In the genomic region with DNA sequence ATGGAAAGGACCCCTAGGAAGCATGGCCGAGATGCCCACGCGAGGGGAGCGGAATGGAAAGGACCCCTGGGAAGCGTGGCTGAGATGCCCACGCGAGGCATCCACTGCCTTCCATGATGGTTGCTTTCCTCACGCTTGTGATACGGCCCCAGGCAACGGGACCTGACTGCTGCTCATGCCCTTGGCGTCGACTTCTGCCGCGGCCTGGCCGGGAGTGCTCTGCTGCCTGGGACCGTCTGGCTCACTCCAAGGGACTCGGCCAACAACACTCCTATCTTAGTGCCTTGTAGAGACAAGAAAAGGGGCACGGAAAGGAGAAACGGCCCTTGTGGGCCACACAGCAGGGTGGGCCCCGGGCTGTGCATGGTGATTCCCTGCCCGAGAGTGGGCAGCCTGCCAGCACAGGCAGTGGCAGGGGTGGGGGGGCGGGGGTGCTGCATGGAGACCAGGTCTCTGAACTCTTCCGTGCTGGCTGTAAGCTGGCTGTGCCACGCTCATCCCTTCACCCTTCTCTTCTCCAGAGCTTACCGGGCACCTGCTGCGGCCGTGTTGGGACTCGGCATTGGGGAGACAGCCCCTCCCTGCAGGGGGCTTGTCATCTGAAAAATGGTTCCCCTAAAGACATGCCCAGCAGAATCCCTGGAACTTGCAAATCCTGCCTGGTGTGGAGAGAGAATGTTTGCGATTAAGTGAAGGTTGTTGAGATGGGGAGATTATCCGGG, we compare ENCODE assay signal across 21 cellular contexts. TPM values are rescaled to one million over a fixed set of nuclear protein-coding genes. Genes with fewer than 3 reads are reported as not detected.
DNase-seq lines count a peak whose midpoint lies in the region; ATAC-seq and TF ChIP-seq lines count a peak whose summit lies in the region.
"Had no signal": no experiment of that assay in that cellular context is flagged by ENCODE, and none has a peak within 500 bp of the region (broad histone marks: within the 10 kb centered on the region; RNA-seq: fewer than 3 reads in every experiment).

No MANE protein-coding gene starts in this region.

- TF ChIP-seq CTCF in heart right ventricle (IDR thresholded peaks at IDR 0.05) (no peak), dorsolateral prefrontal cortex (IDR thresholded peaks at IDR 0.05 in 54 of 56, conservative IDR thresholded peaks at IDR 0.05 in 2 of 56; ENCODE audit: low read depth in 1 of 56, partially characterized antibody in 56 of 56) (no peak), ovary (IDR thresholded peaks at IDR 0.05) (no peak)

- H3K9me3 ChIP-seq in heart right ventricle: no peaks in the 10 kb centered on the region
- H3K9me3 ChIP-seq in ovary: no peaks in the 10 kb centered on the region
- no peaks in the 10 kb centered on the region for H3K9me3 ChIP-seq in aorta (ENCODE audit: control insufficient read depth, low read length)
- H3K9me3 ChIP-seq: ascending aorta, heart left ventricle had no signal

- TF ChIP-seq POLR2A in ovary (IDR thresholded peaks at IDR 0.05): no peak

- no peak overlapping the region for H3K27ac ChIP-seq in heart right ventricle
- H3K27ac ChIP-seq in dorsolateral prefrontal cortex: no peak overlapping the region
- no peak overlapping the region for H3K27ac ChIP-seq in ovary
- no peak overlapping the region for H3K27ac ChIP-seq in aorta (ENCODE audit: low read depth in 1 of 2, low read length in 2 of 2)
- no peak overlapping the region for H3K27ac ChIP-seq in substantia nigra (ENCODE audit: low read depth, low read length, poor library complexity, severe bottlenecking)
- H3K27ac ChIP-seq: ascending aorta, heart left ventricle, KMS-11 had no signal

- H3K4me1 ChIP-seq in heart right ventricle (no peaks in the 10 kb centered on the region), ovary (ENCODE audit: insufficient read depth) (no peaks in the 10 kb centered on the region), aorta (ENCODE audit: control insufficient read depth in 1 of 2, insufficient read depth in 2 of 2, low read length in 2 of 2) (no peaks in the 10 kb centered on the region)
- H3K4me1 ChIP-seq: ascending aorta, heart left ventricle had no signal

- 75 to 78% methylated on average over 30 of the region's 30 CpGs for WGBS in heart right ventricle, 2 donors
- 75 to 81% (median 77%) methylated on average over 29 to 30 of the region's 30 CpGs for WGBS in ovary, 3 donors
- WGBS in aorta, 2 donors: 73 to 76% methylated on average over 30 of the region's 30 CpGs

- no peak for ATAC-seq in Right ventricle myocardium superior (ENCODE audit: poor library complexity)
- ATAC-seq in heart right ventricle: no peak
- no peak for ATAC-seq in aorta (ENCODE audit: low FRiP score)
- ATAC-seq: activated CD4-positive, alpha-beta T cell treated with anti-CD3 and anti-CD28 coated beads for 36 hours; CD8-positive, alpha-beta T cell; heart left ventricle had no signal

- H3K4me3 ChIP-seq in heart right ventricle: no peak overlapping the region
- no peak overlapping the region for H3K4me3 ChIP-seq in dorsolateral prefrontal cortex
- H3K4me3 ChIP-seq in ovary: no peak overlapping the region
- no peak overlapping the region for H3K4me3 ChIP-seq in aorta (ENCODE audit: low read length in 2 of 2)
- H3K4me3 ChIP-seq: ascending aorta, heart left ventricle, skin epidermis had no signal

- no peak for TF ChIP-seq EP300 in ovary (IDR thresholded peaks at IDR 0.05)

- DNase-seq in Right ventricle myocardium superior (peak; percentile 31), heart right ventricle (no peak), dorsolateral prefrontal cortex (peak in 6 of 10 donors; percentile 5 to 32 (median 28)), ovary (peak in 3 of 5 donors; percentile 3 to 17 (median 4)), aorta (peak; percentile 27 to 37), hippocampal formation (lab: John Stamatoyannopoulos, UW) (no peak), NCI-H524 treated with DMSO at 0.1 percent for 48 hours (lab: John Stamatoyannopoulos, UW) (no peak), substantia nigra (lab: John Stamatoyannopoulos, UW) (no peak)
- DNase-seq: activated CD4-positive, alpha-beta T cell treated with anti-CD3 and anti-CD28 coated beads for 36 hours; cerebellar nuclear complex; NCI-H1105 treated with DMSO at 0.1 percent for 48 hours; NCI-H2107; NCI-H510A treated with DMSO at 0.1 percent for 48 hours; stimulated activated CD4-positive, alpha-beta T cell treated with anti-CD3 and anti-CD28 coated beads, Interleukin-4, amount 100 ng/mL, for 1 hour had no signal

- H3K27me3 ChIP-seq in heart right ventricle: peaks cover 4 to 70% (median 51%) of the 10 kb centered on the region in 7 donors
- peaks cover 0 to 45% (median 8%) of the 10 kb centered on the region in 45 donors for H3K27me3 ChIP-seq in dorsolateral prefrontal cortex
- H3K27me3 ChIP-seq in ovary: no peaks in the 10 kb centered on the region
- H3K27me3 ChIP-seq in aorta (ENCODE audit: control insufficient read depth in 1 of 2, insufficient read depth in 2 of 2, low read length in 1 of 2): no peaks in the 10 kb centered on the region
- H3K27me3 ChIP-seq: ascending aorta had no signal

- no peaks in the 10 kb centered on the region for H3K36me3 ChIP-seq in heart right ventricle
- H3K36me3 ChIP-seq in ovary: no peaks in the 10 kb centered on the region
- H3K36me3 ChIP-seq in aorta (ENCODE audit: control insufficient read depth in 1 of 2, insufficient read depth in 2 of 2, low read length in 1 of 2): no peaks in the 10 kb centered on the region
- H3K36me3 ChIP-seq: ascending aorta, heart left ventricle had no signal

- intact Hi-C loops in Right ventricle myocardium superior (cut with DNase I) (loop anchor here (10.0 kb wide), 1 partner anchor 305 kb away; no protein-coding TSS in a partner anchor), heart right ventricle (cut with DNase I) (loop anchor here in 8 of 10 donors (10.0 kb wide), 2 partner anchors 295 to 305 kb away; no protein-coding TSS in a partner anchor), dorsolateral prefrontal cortex (cut with DNase I) (loop anchor here in 1 of 2 donors (10.0 kb wide), 1 partner anchor 435 kb away; no protein-coding TSS in a partner anchor), ovary (cut with DNase I) (no loop called here), aorta (cut with DNase I) (loop anchor here in 1 of 2 donors (10.0 kb wide), 3 partner anchors 225 to 705 kb away; no protein-coding TSS in a partner anchor)

RNA-seq across cellular contexts. Expression of gene HMX1, which starts 38.6 kb away (rescaled TPM):
- total RNA-seq in Right ventricle myocardium superior (not detected), heart right ventricle (under 1 TPM in 1 of 10 donors, not detected in 9; 0.15 TPM), dorsolateral prefrontal cortex (1 to 10 TPM in 60 of 120 experiments, under 1 TPM in 59, not detected in 1; 0.28 to 3.6 (median 1.0) TPM), ovary (not detected), aorta (not detected)
- polyA plus RNA-seq in heart right ventricle (not detected), ovary (not detected), aorta (not detected)
- total RNA-seq: activated CD4-positive, alpha-beta T cell treated with anti-CD3 and anti-CD28 coated beads for 36 hours; ascending aorta; CD8-positive, alpha-beta T cell; lung microvascular endothelial cell; RPMI7951 had no signal
- polyA plus RNA-seq: heart left ventricle had no signal

Comparison
In these comparisons a context has a peak if more than half of its experiments do, and no peak if none do; other contexts are left out.
1. DNase-seq: peak in Right ventricle myocardium superior (single experiment), dorsolateral prefrontal cortex (6 of 10), ovary (3 of 5) and aorta (2 of 2); none in heart right ventricle (0 of 2), hippocampal formation (0 of 2), NCI-H524 treated with DMSO at 0.1 percent for 48 hours (single experiment) and substantia nigra (0 of 49).
2. intact Hi-C loops: an anchor here in Right ventricle myocardium superior (10.0 kb wide) and heart right ventricle (10.0 kb wide); none called in ovary.